In genomic region chr7:27249724-27250636, GRCh38 we compare ENCODE assay signal across 1 cellular context.
TF ChIP-seq lines count a peak whose summit lies in the region.

No MANE protein-coding gene starts in this region.

TF ChIP-seq in H1, 55 proteins besides CTCF, POLR2A, EP300 and RAD21:
- TF ChIP-seq POLR2AphosphoS5 (IDR thresholded peaks at IDR 0.05; ENCODE audit: low read depth, low read length) (no peak), RNF2 (IDR thresholded peaks at IDR 0.05; ENCODE audit: borderline replicate concordance, low read depth, low read length, missing control alignments, poor library complexity, severe bottlenecking) (peak; percentile 96), SP2 (IDR thresholded peaks at IDR 0.05; ENCODE audit: low read length) (no peak), ASH2L (IDR thresholded peaks at IDR 0.05; ENCODE audit: low read length) (no peak), RFX5 (IDR thresholded peaks at IDR 0.05; ENCODE audit: borderline replicate concordance, low read depth, low read length) (no peak), EZH2 (IDR thresholded peaks at IDR 0.05; ENCODE audit: low read depth, low read length, severe bottlenecking) (peak; percentile 81), JUN (IDR thresholded peaks at IDR 0.05; ENCODE audit: low read depth, low read length) (no peak), CBX8 (IDR thresholded peaks at IDR 0.05; ENCODE audit: borderline replicate concordance, low read depth, low read length) (peak; percentile 2; the same call in 1 of the 2 replicates), JUND (IDR thresholded peaks at IDR 0.05; ENCODE audit: low read length) (no peak), SUZ12 (IDR thresholded peaks at IDR 0.05; ENCODE audit: low read length) (peak; percentile 76), TAF1 (IDR thresholded peaks at IDR 0.05; ENCODE audit: low read depth, low read length) (no peak), USF2 (IDR thresholded peaks at IDR 0.05; ENCODE audit: low read length) (no peak)
